8 cellular contexts compared by ENCODE assay signal in genomic region chr10:102055647-102056419, GRCh38. TPM values are rescaled to one million over a fixed set of nuclear protein-coding genes. Genes with fewer than 3 reads are reported as not detected.
DNase-seq lines count a peak whose midpoint lies in the region; ATAC-seq, FAIRE-seq and TF ChIP-seq lines count a peak whose summit lies in the region.

A gene with protein sequence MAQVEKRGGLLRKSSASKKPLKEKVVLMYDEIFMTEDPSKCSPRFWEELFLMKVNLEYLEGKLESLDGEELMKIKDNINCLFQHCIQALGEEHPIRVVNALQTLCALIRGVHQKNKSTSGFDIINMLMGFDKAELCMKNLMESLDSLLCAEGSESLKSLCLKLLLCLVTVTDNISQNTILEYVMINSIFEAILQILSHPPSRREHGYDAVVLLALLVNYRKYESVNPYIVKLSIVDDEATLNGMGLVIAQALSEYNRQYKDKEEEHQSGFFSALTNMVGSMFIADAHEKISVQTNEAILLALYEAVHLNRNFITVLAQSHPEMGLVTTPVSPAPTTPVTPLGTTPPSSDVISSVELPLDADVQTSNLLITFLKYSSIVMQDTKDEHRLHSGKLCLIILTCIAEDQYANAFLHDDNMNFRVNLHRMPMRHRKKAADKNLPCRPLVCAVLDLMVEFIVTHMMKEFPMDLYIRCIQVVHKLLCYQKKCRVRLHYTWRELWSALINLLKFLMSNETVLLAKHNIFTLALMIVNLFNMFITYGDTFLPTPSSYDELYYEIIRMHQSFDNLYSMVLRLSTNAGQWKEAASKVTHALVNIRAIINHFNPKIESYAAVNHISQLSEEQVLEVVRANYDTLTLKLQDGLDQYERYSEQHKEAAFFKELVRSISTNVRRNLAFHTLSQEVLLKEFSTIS (minus strand): TSS chr10:102056173. CDS start chr10:102040114, 16,059 bp downstream.

- H3K4me1 ChIP-seq in right atrium auricular region (peaks cover 0 to 27% of the 10 kb centered on the region in 2 donors), psoas muscle (peaks cover 29% of the 10 kb centered on the region)

- H3K27ac ChIP-seq in right atrium auricular region = peak within 1 kb of the TSS; percentile 89 to 98
- peak within 1 kb of the TSS; percentile 95 for H3K27ac ChIP-seq in psoas muscle

- peak within 1 kb of the TSS; percentile 78 for H3K27ac Mint-ChIP-seq in T-helper 17 cell

- intact Hi-C loops in psoas muscle (cut with DNase I) = no loop called here

- 0% methylated on average over 49 to 79 of the region's 79 CpGs for WGBS in psoas muscle, 3 donors

- ATAC-seq in HG02852 (IDR thresholded peaks at IDR 0.05; ENCODE audit: unreplicated experiment) = peak; percentile 96
- ATAC-seq in T-helper 17 cell = peak; percentile 96
- peak; percentile 96 to 99 (median 98) for ATAC-seq in psoas muscle

- H3K9me3 ChIP-seq in T-helper 17 cell (ENCODE audit: control insufficient read depth, low read length, poor library complexity, severe bottlenecking) (no peaks in the 10 kb centered on the region), right atrium auricular region (no peaks in the 10 kb centered on the region), psoas muscle (no peaks in the 10 kb centered on the region)

- peak within 1 kb of the TSS; percentile 96 for H3K4me3 Mint-ChIP-seq in T-helper 17 cell

- H3K36me3 ChIP-seq in right atrium auricular region = no peaks in the 10 kb centered on the region
- H3K36me3 ChIP-seq in psoas muscle (ENCODE audit: insufficient read depth in 1 of 2, low read depth in 1 of 2) = no peaks in the 10 kb centered on the region

- peaks cover 2% of the 10 kb centered on the region for H3K36me3 Mint-ChIP-seq in T-helper 17 cell (ENCODE audit: low read depth)

- in situ Hi-C loops in GM13976 (cut with MboI; ENCODE audit: low sequenced_read_pairs, unreplicated experiment) = no loop called here

- peak; percentile 99 for DNase-seq in GM13976 (ENCODE audit: low spot score)
- peak; percentile 90 for DNase-seq in NCI-H146 treated with DMSO at 0.1 percent for 48 hours (lab: John Stamatoyannopoulos, UW; ENCODE audit: unreplicated experiment)
- peak; percentile 71 to 83 (median 74) for DNase-seq in T-helper 17 cell
- peak; percentile 38 to 98 (median 91) for DNase-seq in amygdala (lab: John Stamatoyannopoulos, UW)
- DNase-seq in right atrium auricular region (ENCODE audit: low spot score) = peak; percentile 95
- peak; percentile 94 to 96 for DNase-seq in psoas muscle
- DNase-seq in urothelium cell line (ENCODE audit: low spot score) = peak; percentile 99

- FAIRE-seq in urothelium cell line (lab: Jason Lieb, UNC) = peak; percentile 70

- H3K27me3 ChIP-seq in right atrium auricular region (no peaks in the 10 kb centered on the region), psoas muscle (ENCODE audit: insufficient read depth in 3 of 3, low read length in 2 of 3) (no peaks in the 10 kb centered on the region)

- H3K4me3 ChIP-seq in right atrium auricular region (peak within 1 kb of the TSS; percentile 79), psoas muscle (peak within 1 kb of the TSS; percentile 86)

- H3K4me1 Mint-ChIP-seq in T-helper 17 cell = peaks cover 29% of the 10 kb centered on the region

- H3K27me3 Mint-ChIP-seq in T-helper 17 cell = no peaks in the 10 kb centered on the region

- TF ChIP-seq CTCF in GM13976 (IDR thresholded peaks at IDR 0.05; ENCODE audit: borderline replicate concordance, control extremely low read depth, extremely low read depth, insufficient read depth, missing control alignments) = no peak
- TF ChIP-seq CTCF in right atrium auricular region (IDR thresholded peaks at IDR 0.05) = peak in 1 of 2 donors; percentile 13
- TF ChIP-seq CTCF in psoas muscle (IDR thresholded peaks at IDR 0.05) = no peak

RNA-seq across cellular contexts. Expression of the gene that starts here (rescaled TPM):
- total RNA-seq in T-helper 17 cell = 10 to 100 TPM; 25.6 to 27.2 TPM
- total RNA-seq in right atrium auricular region = 10 to 100 TPM; 25.4 to 28.5 TPM
- 10 to 100 TPM; 14.1 to 22.9 (median 18.4) TPM for total RNA-seq in psoas muscle
- polyA plus RNA-seq in psoas muscle = 10 to 100 TPM; 26.0 to 38.7 (median 30.2) TPM

Comparison
In these comparisons a context has a peak if more than half of its experiments do, and no peak if none do; other contexts are left out.
1. Peak in every context shown above with its lines: DNase-seq, ATAC-seq, H3K4me3 ChIP-seq and H3K27ac ChIP-seq.